ENCODE assay signal across 29 cellular contexts in the genomic region with DNA sequence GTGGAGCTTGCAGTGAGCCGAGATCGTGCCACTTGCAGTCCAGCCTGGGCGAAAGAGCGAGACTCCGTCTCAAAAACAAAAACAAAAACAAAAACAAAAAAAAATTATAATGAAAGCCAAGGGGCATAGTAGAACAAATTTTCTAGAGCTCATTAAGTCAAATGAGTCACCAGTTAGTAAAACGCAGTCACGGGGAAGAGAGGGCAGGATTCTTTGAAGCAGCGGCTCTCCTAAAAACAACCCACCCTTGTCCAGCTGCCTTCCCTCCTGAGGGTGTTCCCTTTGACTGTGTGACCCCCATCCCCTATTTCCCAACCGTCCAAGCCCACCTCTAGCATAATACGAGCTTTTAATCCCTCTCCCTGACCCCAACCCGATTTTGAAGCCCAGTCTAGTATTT. TPM values are rescaled to one million over a fixed set of nuclear protein-coding genes. Genes with fewer than 3 reads are reported as not detected.
A peak's percentile ranks its signal among the peaks of the same experiment; 100 is the strongest.
DNase-seq lines count a peak whose midpoint lies in the region; ATAC-seq, FAIRE-seq and TF ChIP-seq lines count a peak whose summit lies in the region.
"Had no signal": no experiment of that assay in that cellular context is flagged by ENCODE, and none has a peak within 500 bp of the region (broad histone marks: within the 10 kb centered on the region; RNA-seq: fewer than 3 reads in every experiment).

No MANE protein-coding gene starts in this region.

- H3K36me3 ChIP-seq in K562 (ENCODE audit: control insufficient read depth, insufficient read depth, low read length) (no peaks in the 10 kb centered on the region), vagina (no peaks in the 10 kb centered on the region), HepG2 (replicated peaks in 1 of 2; ENCODE audit: control insufficient read depth in 1 of 2, insufficient read depth in 2 of 2, low read length in 2 of 2) (no peaks in the 10 kb centered on the region)

- H3K4me3 ChIP-seq in K562 (no peak overlapping the region), vagina (no peak overlapping the region), HepG2 (replicated peaks in 1 of 3; ENCODE audit: insufficient read depth in 1 of 3, low read depth in 2 of 3, low read length in 3 of 3) (no peak overlapping the region)
- H3K4me3 ChIP-seq: SK-N-MC had no signal

- H3K9me1 ChIP-seq in K562 (ENCODE audit: control insufficient read depth, insufficient read depth, low read length) = no peaks in the 10 kb centered on the region

- POLR2A ChIA-PET in K562 (lab: Yijun Ruan, JAX) = interaction anchor here (0.6 to 1.5 kb wide), 4 partner anchors 13 to 82 kb away, joined by 3 to 5 read pairs (median 4); no protein-coding TSS in a partner anchor
- POLR2A ChIA-PET in HepG2 (lab: Yijun Ruan, JAX) = no interaction called here

- no peaks in the 10 kb centered on the region for H4K20me1 ChIP-seq in K562 (replicated peaks; ENCODE audit: control insufficient read depth, insufficient read depth, low read length)
- H4K20me1 ChIP-seq in HepG2 (ENCODE audit: insufficient read depth, low read length) = no peaks in the 10 kb centered on the region

- no peak for TF ChIP-seq POLR2A in K562 (conservative IDR thresholded peaks at IDR 0.05)
- no peak for TF ChIP-seq POLR2A in vagina (IDR thresholded peaks at IDR 0.05)
- TF ChIP-seq POLR2A in HepG2 (IDR thresholded peaks at IDR 0.05; ENCODE audit: insufficient read depth in 1 of 2, low read depth in 2 of 2, low read length in 2 of 2) = no peak

- WGBS in K562 (ENCODE audit: insufficient coverage, low coverage, missing lambda C conversion rate) = 33% methylated on average over 9 of the region's 11 CpGs
- 65% methylated on average over 11 of the region's 11 CpGs for WGBS in HepG2 (ENCODE audit: low lambda C conversion rate)

- no peak overlapping the region for H3K4me2 ChIP-seq in K562 (ENCODE audit: insufficient read depth, low read length)
- no peak overlapping the region for H3K4me2 ChIP-seq in HepG2 (ENCODE audit: low read depth, low read length)

- H2AFZ ChIP-seq in K562 (ENCODE audit: low read depth, low read length) (0 out of 2 replicates have a peak overlapping the region, but pooled peaks have one; percentile 8), HepG2 (ENCODE audit: low read length) (no peak overlapping the region)

- H3K4me1 ChIP-seq in K562 (replicated peaks in 1 of 2; ENCODE audit: control insufficient read depth in 2 of 2, insufficient read depth in 2 of 2, low read length in 2 of 2) = peaks cover 3 to 8% of the 10 kb centered on the region in 2 experiments; a peak in 2 of 5 replicates
- no peaks in the 10 kb centered on the region for H3K4me1 ChIP-seq in vagina
- no peaks in the 10 kb centered on the region for H3K4me1 ChIP-seq in HepG2 (ENCODE audit: insufficient read depth, low read length)

- CTCF ChIA-PET in K562 (lab: Yijun Ruan, JAX; ENCODE audit: low intra/inter-chr PET ratio) = no interaction called here
- CTCF ChIA-PET in HepG2 (lab: Yijun Ruan, JAX; ENCODE audit: low intra/inter-chr PET ratio, low total read pairs) = no interaction called here

- H3K27ac ChIP-seq in K562 (ENCODE audit: extremely low read depth, low read depth, low read length) = no peak overlapping the region
- H3K27ac ChIP-seq in vagina = peak overlapping the region; percentile 39
- H3K27ac ChIP-seq in HepG2 (ENCODE audit: extremely low read length, insufficient read depth, low read length) = no peak overlapping the region
- H3K27ac ChIP-seq: C4-2B, SK-N-MC had no signal

- no TSS peak for BruUV-seq in K562 (replicated peaks; lab: Mats Ljungman, UMichigan)
- BruUV-seq in HepG2 (replicated peaks; lab: Mats Ljungman, UMichigan) = no TSS peak

- H3K27me3 ChIP-seq in K562 (ENCODE audit: control insufficient read depth in 2 of 2, insufficient read depth in 2 of 2, low read length in 2 of 2) (peaks cover 6 to 33% of the 10 kb centered on the region in 2 experiments), vagina (no peaks in the 10 kb centered on the region), HepG2 (ENCODE audit: control insufficient read depth in 1 of 2, insufficient read depth in 2 of 2, low read length in 2 of 2) (peaks cover 3 to 5% of the 10 kb centered on the region in 2 experiments; a peak in 3 of 5 replicates)

- TF ChIP-seq EP300 in K562 (IDR thresholded peaks at IDR 0.05; ENCODE audit: low read length) = no peak
- no peak for TF ChIP-seq EP300 in HepG2 (IDR thresholded peaks at IDR 0.05; ENCODE audit: low read depth in 2 of 2, low read length in 2 of 2)
- TF ChIP-seq EP300 in HepG2 (CRISPR knock-in tag; IDR thresholded peaks at IDR 0.05; ENCODE audit: borderline replicate concordance) = no peak

- peak; percentile 35 for DNase-seq in NCI-H446 treated with DMSO at 0.1 percent for 48 hours (lab: John Stamatoyannopoulos, UW)
- no peak for DNase-seq in NCI-H446 (lab: John Stamatoyannopoulos, UW)
- peak; percentile 27 for DNase-seq in M059J (ENCODE audit: low read depth)
- DNase-seq in K562 (ENCODE audit: extremely low read depth in 1 of 4, low spot score in 3 of 4) = no peak
- DNase-seq in vagina (ENCODE audit: extremely low spot score in 2 of 2) = no peak
- no peak for DNase-seq in activated CD4-positive, CD25-positive, alpha-beta regulatory T cell treated with anti-CD3 and anti-CD28 coated beads, Interleukin-2, amount 50 U/mL, for 72 hours
- DNase-seq in activated T-cell treated with anti-CD3 and anti-CD28 coated beads, Interleukin-2, amount 50 U/mL, for 48 hours = no peak
- DNase-seq in HepG2 (ENCODE audit: low spot score) = no peak
- DNase-seq: 8988T, DMS79 treated with DMSO at 0.1 percent for 48 hours, NCI-H1092 treated with DMSO at 0.1 percent for 48 hours, NCI-H146, NCI-H2029, NCI-H2227 treated with DMSO at 0.1 percent for 48 hours, NCI-H524 treated with DMSO at 0.1 percent for 48 hours, NCI-H82, SHP77, SW 1271, T-helper 2 cell had no signal

- H3K9ac ChIP-seq in K562 (ENCODE audit: insufficient read depth in 1 of 2, low read depth in 2 of 2, low read length in 2 of 2) = no peak overlapping the region
- H3K9ac ChIP-seq in HepG2 (ENCODE audit: insufficient read depth, low read depth, low read length) = no peak overlapping the region

- in situ Hi-C loops in K562 (cut with MboI) = no loop called here
- in situ Hi-C loops in HepG2 (cut with HindIII; ENCODE audit: extremely low pct_ligation_motif_present, low pct_unique_long_range_greater_than_20kb) = no loop called here

- no peak for TF ChIP-seq CTCF in K562 (IDR thresholded peaks at IDR 0.05 in 2 of 3, conservative IDR thresholded peaks at IDR 0.05 in 1 of 3; ENCODE audit: insufficient read depth in 2 of 3, low read depth in 1 of 3, low read length in 3 of 3)
- no peak for TF ChIP-seq CTCF in vagina (IDR thresholded peaks at IDR 0.05)
- no peak for TF ChIP-seq CTCF in HepG2 (CRISPR knock-in tag; IDR thresholded peaks at IDR 0.05)

- H3K9me3 ChIP-seq in K562 (replicated peaks; ENCODE audit: control insufficient read depth, insufficient read depth, low read depth, low read length) = no peaks in the 10 kb centered on the region
- no peaks in the 10 kb centered on the region for H3K9me3 ChIP-seq in vagina
- H3K9me3 ChIP-seq in HepG2 (ENCODE audit: low read length) = no peaks in the 10 kb centered on the region

- intact Hi-C loops in K562 (cut with micrococcal nuclease) = no loop called here
- intact Hi-C loops in vagina (cut with DNase I) = no loop called here
- intact Hi-C loops in HepG2 (cut with micrococcal nuclease; ENCODE audit: unreplicated experiment) = no loop called here

- no peak for FAIRE-seq in K562 (lab: Jason Lieb, UNC)
- FAIRE-seq in HepG2 (lab: Jason Lieb, UNC) = no peak
- FAIRE-seq: D721Med, GM12891, H1, RCC 7860 had no signal

- H3K79me2 ChIP-seq in K562 (ENCODE audit: control insufficient read depth, insufficient read depth, low read length) (no peaks in the 10 kb centered on the region), HepG2 (ENCODE audit: insufficient read depth, low read length) (no peaks in the 10 kb centered on the region)

- TF ChIP-seq RAD21 in K562 (CRISPR knock-in tag; conservative IDR thresholded peaks at IDR 0.05 in 1 of 2, IDR thresholded peaks at IDR 0.05 in 1 of 2) = no peak
- TF ChIP-seq RAD21 in HepG2 (CRISPR knock-in tag; IDR thresholded peaks at IDR 0.05) = no peak

- no peak for ATAC-seq in K562
- no peak for ATAC-seq in HepG2

RNA-seq across cellular contexts. Expression of a gene that starts 44.1 kb away (rescaled TPM):
- total RNA-seq in M059J (2014; rRNA removed; shearing (Covaris generic)) = not detected in 2 replicates
- total RNA-seq in K562 (2011; cell fraction: chromatin; rRNA removed; ENCODE audit: low replicate concordance) = 1.4 TPM in 1 of 2 replicates, not detected in the other
- not detected in 2 replicates for total RNA-seq in K562 (2011; cell fraction: nucleolus; rRNA removed)
- total RNA-seq in K562 (2011; cell fraction: nucleoplasm; rRNA removed) = not detected in 2 replicates
- total RNA-seq in K562 (2014; rRNA removed) (not detected in 2 replicates), K562 (2014; rRNA removed; fragmentation: Illumina TruSeq; extraction: Trizol) (not detected in 2 replicates), K562 (2015; rRNA removed; fragmentation: Illumina TruSeq; extraction: Trizol) (not detected in 2 replicates), K562 (2021) (not detected in 2 replicates), vagina (not detected), HepG2 (2016; rRNA removed; fragmentation: Illumina TruSeq; extraction: Trizol) (not detected in 2 replicates)
- polyA plus RNA-seq in K562 (2011; rRNA removed) (not detected in 2 replicates), K562 (2014; fragmentation: Illumina TruSeq; extraction: Trizol) (not detected in 2 replicates), K562 (2014; fragmentation: Nextera tagmentation; extraction: Ambion mirVana) (not detected), K562 (2014; rRNA removed) (not detected in 2 replicates), HepG2 (2011; rRNA removed) (0.37 TPM in 1 of 2 replicates, not detected in the other)
- not detected in 2 replicates for polyA plus RNA-seq in K562 (2011; cell fraction: cytosol; rRNA removed)
- not detected in 2 replicates for polyA plus RNA-seq in K562 (2011; cell fraction: nucleus; rRNA removed)
- polyA plus RNA-seq in K562 (2012) = not detected in 2 replicates
- 0.70 TPM in 1 of 2 replicates, not detected in the other for polyA minus RNA-seq in K562 (2011; rRNA and poly(A)+ RNA removed)
- polyA minus RNA-seq in K562 (2011; cell fraction: cytosol; rRNA and poly(A)+ RNA removed) = not detected in 2 replicates
- polyA minus RNA-seq in K562 (2011; cell fraction: nucleus; rRNA and poly(A)+ RNA removed) = not detected in 2 replicates
- total RNA-seq in HepG2 (2016; cell fraction: cytosol; rRNA removed; fragmentation: Illumina TruSeq; extraction: Trizol; ENCODE audit: low read depth) = not detected in 2 replicates
- total RNA-seq in HepG2 (2016; cell fraction: insoluble cytoplasmic fraction; rRNA removed; fragmentation: Illumina TruSeq; extraction: Trizol) = not detected in 2 replicates
- not detected in 2 replicates for total RNA-seq in HepG2 (2016; cell fraction: membrane; rRNA removed; fragmentation: Illumina TruSeq; extraction: Trizol)
- not detected in 2 replicates for total RNA-seq in HepG2 (2016; cell fraction: nucleus; rRNA removed; fragmentation: Illumina TruSeq; extraction: Trizol)
- not detected in 2 replicates for polyA plus RNA-seq in HepG2 (2011; cell fraction: cytosol; rRNA removed)
- not detected in 2 replicates for polyA plus RNA-seq in HepG2 (2011; cell fraction: nucleus; rRNA removed)
- polyA plus RNA-seq in HepG2 (2012) = not detected in 2 replicates
- polyA plus RNA-seq in HepG2 (2016; cell fraction: cytosol; fragmentation: Illumina TruSeq; extraction: Trizol; ENCODE audit: low read depth) = not detected in 2 replicates
- polyA plus RNA-seq in HepG2 (2016; cell fraction: insoluble cytoplasmic fraction; fragmentation: Illumina TruSeq; extraction: Trizol; ENCODE audit: low read depth) = not detected in 2 replicates
- polyA plus RNA-seq in HepG2 (2016; cell fraction: membrane; fragmentation: Illumina TruSeq; extraction: Trizol; ENCODE audit: low read depth) = not detected in 2 replicates
- not detected in 2 replicates for polyA plus RNA-seq in HepG2 (2016; cell fraction: nucleus; fragmentation: Illumina TruSeq; extraction: Trizol; ENCODE audit: insufficient read depth, low read depth)
- 0.78 TPM in 1 of 2 replicates, not detected in the other for polyA minus RNA-seq in HepG2 (2011; rRNA and poly(A)+ RNA removed; ENCODE audit: low replicate concordance)
- not detected in 2 replicates for polyA minus RNA-seq in HepG2 (2011; cell fraction: cytosol; rRNA and poly(A)+ RNA removed)
- polyA minus RNA-seq in HepG2 (2011; cell fraction: nucleus; rRNA and poly(A)+ RNA removed) = not detected in 2 replicates
- total RNA-seq: G401, H1, LHCN-M2, OCI-LY7 had no signal
- polyA plus RNA-seq: AG04450, H1 had no signal

Comparison
In these comparisons a context has a peak if more than half of its experiments do, and no peak if none do; other contexts are left out.
1. DNase-seq: peak in NCI-H446 treated with DMSO at 0.1 percent for 48 hours (single experiment) and M059J (single experiment); none in NCI-H446 (0 of 2), K562 (0 of 4), vagina (0 of 2), activated CD4-positive, CD25-positive, alpha-beta regulatory T cell treated with anti-CD3 and anti-CD28 coated beads, Interleukin-2, amount 50 U/mL, for 72 hours (single experiment), activated T-cell treated with anti-CD3 and anti-CD28 coated beads, Interleukin-2, amount 50 U/mL, for 48 hours (0 of 2) and HepG2 (single experiment).